In the genomic region with DNA sequence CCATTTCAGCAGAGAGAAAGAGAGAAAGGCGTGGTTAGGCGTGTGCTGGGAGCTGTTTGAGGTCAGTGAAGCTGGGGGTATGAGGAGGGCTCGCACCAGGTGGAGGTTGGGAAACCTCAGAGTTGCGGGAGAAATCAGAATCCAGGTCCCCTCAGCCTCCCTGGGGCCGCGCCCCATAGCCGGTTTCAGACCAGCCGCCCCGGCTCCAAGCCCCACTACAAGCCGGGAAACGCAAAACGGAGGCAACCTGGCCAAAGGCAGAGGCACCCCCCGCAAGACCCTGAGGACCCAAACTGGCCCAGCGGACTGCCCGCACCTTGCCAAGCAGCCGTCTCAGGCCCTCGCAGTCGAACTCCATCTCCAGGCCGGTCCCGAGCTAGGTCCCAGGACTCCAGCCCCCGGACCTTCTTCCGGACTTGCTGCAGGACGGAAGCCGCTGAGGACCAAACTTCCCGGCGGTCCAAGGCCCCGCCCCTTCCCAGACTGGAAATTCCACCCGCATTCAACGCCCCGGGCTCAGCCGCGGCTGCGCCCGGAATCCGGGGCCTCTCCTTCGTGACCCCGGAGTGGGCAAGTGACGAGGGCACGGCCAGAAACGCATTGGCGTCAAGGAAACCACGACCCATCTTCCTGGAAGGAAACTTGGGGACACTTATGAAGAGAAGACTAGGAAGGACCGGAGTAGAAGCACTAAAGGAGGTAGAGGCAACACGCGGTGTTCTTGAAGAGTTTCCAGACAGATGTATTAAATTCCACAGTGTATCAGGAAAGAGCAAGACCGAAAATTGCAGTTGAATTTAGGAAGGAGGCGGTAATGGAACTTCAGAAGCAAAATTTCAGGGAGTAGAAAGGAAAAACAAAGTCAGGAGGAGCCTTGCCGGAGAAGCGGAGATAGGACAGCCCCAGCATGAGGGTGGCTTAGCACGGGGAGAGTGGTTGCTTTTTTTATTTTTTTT, we compare ENCODE assay signal across 1 cellular context.
A peak's percentile ranks its signal among the peaks of the same experiment; 100 is the strongest.
TF ChIP-seq lines count a peak whose summit lies in the region.

Gene UEVLD (minus strand): TSS at position 438 of the 956 bp plus-strand sequence. CDS start 80 bp downstream, at position 358.

TF ChIP-seq in K562, 482 proteins besides CTCF, POLR2A, EP300 and RAD21 (continued from another document and continues in another):
- TF ChIP-seq, protein P1, sequence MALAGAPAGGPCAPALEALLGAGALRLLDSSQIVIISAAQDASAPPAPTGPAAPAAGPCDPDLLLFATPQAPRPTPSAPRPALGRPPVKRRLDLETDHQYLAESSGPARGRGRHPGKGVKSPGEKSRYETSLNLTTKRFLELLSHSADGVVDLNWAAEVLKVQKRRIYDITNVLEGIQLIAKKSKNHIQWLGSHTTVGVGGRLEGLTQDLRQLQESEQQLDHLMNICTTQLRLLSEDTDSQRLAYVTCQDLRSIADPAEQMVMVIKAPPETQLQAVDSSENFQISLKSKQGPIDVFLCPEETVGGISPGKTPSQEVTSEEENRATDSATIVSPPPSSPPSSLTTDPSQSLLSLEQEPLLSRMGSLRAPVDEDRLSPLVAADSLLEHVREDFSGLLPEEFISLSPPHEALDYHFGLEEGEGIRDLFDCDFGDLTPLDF (CRISPR knock-in tag; IDR thresholded peaks at IDR 0.05): no peak
- no peak for TF ChIP-seq MIER1 (IDR thresholded peaks at IDR 0.05; ENCODE audit: low read depth)
- no peak for TF ChIP-seq JUNB (CRISPR knock-in tag; conservative IDR thresholded peaks at IDR 0.05)
- TF ChIP-seq ZNF232 (CRISPR knock-in tag; IDR thresholded peaks at IDR 0.05): no peak
- TF ChIP-seq U2AF2 (optimal IDR thresholded peaks at IDR 0.05; ENCODE audit: low read depth, low read length): no peak
- TF ChIP-seq, protein P2, sequence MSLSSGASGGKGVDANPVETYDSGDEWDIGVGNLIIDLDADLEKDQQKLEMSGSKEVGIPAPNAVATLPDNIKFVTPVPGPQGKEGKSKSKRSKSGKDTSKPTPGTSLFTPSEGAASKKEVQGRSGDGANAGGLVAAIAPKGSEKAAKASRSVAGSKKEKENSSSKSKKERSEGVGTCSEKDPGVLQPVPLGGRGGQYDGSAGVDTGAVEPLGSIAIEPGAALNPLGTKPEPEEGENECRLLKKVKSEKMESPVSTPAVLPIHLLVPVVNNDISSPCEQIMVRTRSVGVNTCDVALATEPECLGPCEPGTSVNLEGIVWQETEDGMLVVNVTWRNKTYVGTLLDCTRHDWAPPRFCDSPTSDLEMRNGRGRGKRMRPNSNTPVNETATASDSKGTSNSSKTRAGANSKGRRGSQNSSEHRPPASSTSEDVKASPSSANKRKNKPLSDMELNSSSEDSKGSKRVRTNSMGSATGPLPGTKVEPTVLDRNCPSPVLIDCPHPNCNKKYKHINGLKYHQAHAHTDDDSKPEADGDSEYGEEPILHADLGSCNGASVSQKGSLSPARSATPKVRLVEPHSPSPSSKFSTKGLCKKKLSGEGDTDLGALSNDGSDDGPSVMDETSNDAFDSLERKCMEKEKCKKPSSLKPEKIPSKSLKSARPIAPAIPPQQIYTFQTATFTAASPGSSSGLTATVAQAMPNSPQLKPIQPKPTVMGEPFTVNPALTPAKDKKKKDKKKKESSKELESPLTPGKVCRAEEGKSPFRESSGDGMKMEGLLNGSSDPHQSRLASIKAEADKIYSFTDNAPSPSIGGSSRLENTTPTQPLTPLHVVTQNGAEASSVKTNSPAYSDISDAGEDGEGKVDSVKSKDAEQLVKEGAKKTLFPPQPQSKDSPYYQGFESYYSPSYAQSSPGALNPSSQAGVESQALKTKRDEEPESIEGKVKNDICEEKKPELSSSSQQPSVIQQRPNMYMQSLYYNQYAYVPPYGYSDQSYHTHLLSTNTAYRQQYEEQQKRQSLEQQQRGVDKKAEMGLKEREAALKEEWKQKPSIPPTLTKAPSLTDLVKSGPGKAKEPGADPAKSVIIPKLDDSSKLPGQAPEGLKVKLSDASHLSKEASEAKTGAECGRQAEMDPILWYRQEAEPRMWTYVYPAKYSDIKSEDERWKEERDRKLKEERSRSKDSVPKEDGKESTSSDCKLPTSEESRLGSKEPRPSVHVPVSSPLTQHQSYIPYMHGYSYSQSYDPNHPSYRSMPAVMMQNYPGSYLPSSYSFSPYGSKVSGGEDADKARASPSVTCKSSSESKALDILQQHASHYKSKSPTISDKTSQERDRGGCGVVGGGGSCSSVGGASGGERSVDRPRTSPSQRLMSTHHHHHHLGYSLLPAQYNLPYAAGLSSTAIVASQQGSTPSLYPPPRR (CRISPR knock-in tag; IDR thresholded peaks at IDR 0.05; ENCODE audit: borderline replicate concordance): no peak
- no peak for TF ChIP-seq TBL1XR1 (IDR thresholded peaks at IDR 0.05; ENCODE audit: low read length in 2 of 2)
- no peak for TF ChIP-seq ZNF589 (CRISPR knock-in tag; IDR thresholded peaks at IDR 0.05; ENCODE audit: low read depth)
- TF ChIP-seq SMARCA5 (IDR thresholded peaks at IDR 0.05): no peak
- TF ChIP-seq ZZZ3 (IDR thresholded peaks at IDR 0.05): no peak
- TF ChIP-seq RFX7 (CRISPR knock-in tag; IDR thresholded peaks at IDR 0.05): no peak
- TF ChIP-seq MLX (CRISPR knock-in tag; conservative IDR thresholded peaks at IDR 0.05): no peak
- TF ChIP-seq, protein P3, sequence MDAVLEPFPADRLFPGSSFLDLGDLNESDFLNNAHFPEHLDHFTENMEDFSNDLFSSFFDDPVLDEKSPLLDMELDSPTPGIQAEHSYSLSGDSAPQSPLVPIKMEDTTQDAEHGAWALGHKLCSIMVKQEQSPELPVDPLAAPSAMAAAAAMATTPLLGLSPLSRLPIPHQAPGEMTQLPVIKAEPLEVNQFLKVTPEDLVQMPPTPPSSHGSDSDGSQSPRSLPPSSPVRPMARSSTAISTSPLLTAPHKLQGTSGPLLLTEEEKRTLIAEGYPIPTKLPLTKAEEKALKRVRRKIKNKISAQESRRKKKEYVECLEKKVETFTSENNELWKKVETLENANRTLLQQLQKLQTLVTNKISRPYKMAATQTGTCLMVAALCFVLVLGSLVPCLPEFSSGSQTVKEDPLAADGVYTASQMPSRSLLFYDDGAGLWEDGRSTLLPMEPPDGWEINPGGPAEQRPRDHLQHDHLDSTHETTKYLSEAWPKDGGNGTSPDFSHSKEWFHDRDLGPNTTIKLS (IDR thresholded peaks at IDR 0.05; ENCODE audit: borderline replicate concordance, low read depth): no peak; the same call in 1 of the 2 replicates
- TF ChIP-seq RNF219 (CRISPR knock-in tag; IDR thresholded peaks at IDR 0.05): no peak
- TF ChIP-seq, protein P4, sequence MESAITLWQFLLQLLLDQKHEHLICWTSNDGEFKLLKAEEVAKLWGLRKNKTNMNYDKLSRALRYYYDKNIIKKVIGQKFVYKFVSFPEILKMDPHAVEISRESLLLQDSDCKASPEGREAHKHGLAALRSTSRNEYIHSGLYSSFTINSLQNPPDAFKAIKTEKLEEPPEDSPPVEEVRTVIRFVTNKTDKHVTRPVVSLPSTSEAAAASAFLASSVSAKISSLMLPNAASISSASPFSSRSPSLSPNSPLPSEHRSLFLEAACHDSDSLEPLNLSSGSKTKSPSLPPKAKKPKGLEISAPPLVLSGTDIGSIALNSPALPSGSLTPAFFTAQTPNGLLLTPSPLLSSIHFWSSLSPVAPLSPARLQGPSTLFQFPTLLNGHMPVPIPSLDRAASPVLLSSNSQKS (CRISPR knock-in tag; IDR thresholded peaks at IDR 0.05): no peak
- peak; percentile 59 for TF ChIP-seq ATF7 (IDR thresholded peaks at IDR 0.05)
- 0 out of 2 replicates have a peak, but pooled peaks have one; percentile 59 for TF ChIP-seq SIN3B (IDR thresholded peaks at IDR 0.05; ENCODE audit: low read depth)
- TF ChIP-seq CCNT2 (IDR thresholded peaks at IDR 0.05; ENCODE audit: borderline replicate concordance, extremely low read depth, insufficient read length, low read depth, low read length): peak; percentile 53
- no peak for TF ChIP-seq SMARCE1 (IDR thresholded peaks at IDR 0.05)
- TF ChIP-seq EWSR1 (IDR thresholded peaks at IDR 0.05; ENCODE audit: borderline replicate concordance, low read depth, partially characterized antibody): no peak
- TF ChIP-seq ARID3A (IDR thresholded peaks at IDR 0.05; ENCODE audit: borderline replicate concordance, low read depth, low read length): no peak
- TF ChIP-seq, protein P5, sequence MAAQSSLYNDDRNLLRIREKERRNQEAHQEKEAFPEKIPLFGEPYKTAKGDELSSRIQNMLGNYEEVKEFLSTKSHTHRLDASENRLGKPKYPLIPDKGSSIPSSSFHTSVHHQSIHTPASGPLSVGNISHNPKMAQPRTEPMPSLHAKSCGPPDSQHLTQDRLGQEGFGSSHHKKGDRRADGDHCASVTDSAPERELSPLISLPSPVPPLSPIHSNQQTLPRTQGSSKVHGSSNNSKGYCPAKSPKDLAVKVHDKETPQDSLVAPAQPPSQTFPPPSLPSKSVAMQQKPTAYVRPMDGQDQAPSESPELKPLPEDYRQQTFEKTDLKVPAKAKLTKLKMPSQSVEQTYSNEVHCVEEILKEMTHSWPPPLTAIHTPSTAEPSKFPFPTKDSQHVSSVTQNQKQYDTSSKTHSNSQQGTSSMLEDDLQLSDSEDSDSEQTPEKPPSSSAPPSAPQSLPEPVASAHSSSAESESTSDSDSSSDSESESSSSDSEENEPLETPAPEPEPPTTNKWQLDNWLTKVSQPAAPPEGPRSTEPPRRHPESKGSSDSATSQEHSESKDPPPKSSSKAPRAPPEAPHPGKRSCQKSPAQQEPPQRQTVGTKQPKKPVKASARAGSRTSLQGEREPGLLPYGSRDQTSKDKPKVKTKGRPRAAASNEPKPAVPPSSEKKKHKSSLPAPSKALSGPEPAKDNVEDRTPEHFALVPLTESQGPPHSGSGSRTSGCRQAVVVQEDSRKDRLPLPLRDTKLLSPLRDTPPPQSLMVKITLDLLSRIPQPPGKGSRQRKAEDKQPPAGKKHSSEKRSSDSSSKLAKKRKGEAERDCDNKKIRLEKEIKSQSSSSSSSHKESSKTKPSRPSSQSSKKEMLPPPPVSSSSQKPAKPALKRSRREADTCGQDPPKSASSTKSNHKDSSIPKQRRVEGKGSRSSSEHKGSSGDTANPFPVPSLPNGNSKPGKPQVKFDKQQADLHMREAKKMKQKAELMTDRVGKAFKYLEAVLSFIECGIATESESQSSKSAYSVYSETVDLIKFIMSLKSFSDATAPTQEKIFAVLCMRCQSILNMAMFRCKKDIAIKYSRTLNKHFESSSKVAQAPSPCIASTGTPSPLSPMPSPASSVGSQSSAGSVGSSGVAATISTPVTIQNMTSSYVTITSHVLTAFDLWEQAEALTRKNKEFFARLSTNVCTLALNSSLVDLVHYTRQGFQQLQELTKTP (IDR thresholded peaks at IDR 0.05; ENCODE audit: low read depth in 1 of 2, partially characterized antibody in 2 of 2): no peak
- no peak for TF ChIP-seq DMBX1 (CRISPR knock-in tag; IDR thresholded peaks at IDR 0.05; ENCODE audit: borderline replicate concordance)
- TF ChIP-seq SAP30 (IDR thresholded peaks at IDR 0.05; ENCODE audit: borderline replicate concordance, insufficient read depth, low read depth, low read length, poor library complexity, severe bottlenecking): peak; percentile 82
- no peak for TF ChIP-seq MCM7 (IDR thresholded peaks at IDR 0.05)
- no peak for TF ChIP-seq HDAC8 (tag; IDR thresholded peaks at IDR 0.05)
- peak; percentile 72 for TF ChIP-seq NEUROD1 (IDR thresholded peaks at IDR 0.05; ENCODE audit: borderline replicate concordance, low read depth, low read length, partially characterized antibody)
- peak; percentile 65 to 91; a peak in 2 of 4 replicates for TF ChIP-seq MAZ (CRISPR knock-in tag; conservative IDR thresholded peaks at IDR 0.05 in 1 of 2, IDR thresholded peaks at IDR 0.05 in 1 of 2)
- no peak for TF ChIP-seq HMG20B (CRISPR knock-in tag; IDR thresholded peaks at IDR 0.05)
- no peak for TF ChIP-seq PATZ1 (CRISPR knock-in tag; IDR thresholded peaks at IDR 0.05; ENCODE audit: borderline replicate concordance)
- no peak for TF ChIP-seq ZBTB1 (CRISPR knock-in tag; IDR thresholded peaks at IDR 0.05; ENCODE audit: borderline replicate concordance, low read depth)
- TF ChIP-seq KLF16 (IDR thresholded peaks at IDR 0.05): peak; percentile 85
